16 cellular contexts compared by ENCODE assay signal in genomic region chr16:26614102-26614864, GRCh38.
A peak's percentile ranks its signal among the peaks of the same experiment; 100 is the strongest.
DNase-seq lines count a peak whose midpoint lies in the region; ATAC-seq and TF ChIP-seq lines count a peak whose summit lies in the region.
"Had no signal": no experiment of that assay in that cellular context is flagged by ENCODE, and none has a peak within 500 bp of the region (broad histone marks: within the 10 kb centered on the region; RNA-seq: fewer than 3 reads in every experiment).

No MANE protein-coding gene starts in this region.

- TF ChIP-seq EP300 in suprapubic skin (IDR thresholded peaks at IDR 0.05), result no peak

- peaks cover 19% of the 10 kb centered on the region for H3K27me3 Mint-ChIP-seq in activated naive CD4-positive, alpha-beta T cell treated with anti-CD3 and anti-CD28 coated beads for 36 hours (ENCODE audit: low read depth)
- peaks cover 7% of the 10 kb centered on the region for H3K27me3 Mint-ChIP-seq in T-helper 17 cell
- peaks cover 3% of the 10 kb centered on the region for H3K27me3 Mint-ChIP-seq in endothelial cell (ENCODE audit: unreplicated experiment)
- H3K27me3 Mint-ChIP-seq in progenitor cell of endocrine pancreas, result peaks cover 14% of the 10 kb centered on the region

- ATAC-seq in T-helper 17 cell, result peak; percentile 41
- ATAC-seq in stimulated activated effector memory CD8-positive, alpha-beta T cell treated with anti-CD3 and anti-CD28 coated beads, Interleukin-12 subunit alpha, Interleukin-12 subunit beta, amount 100 ng/mL, for 72 hours, result peak; percentile 45
- ATAC-seq: gastrocnemius medialis; stimulated activated naive B cell treated with anti-CD40 and anti-IgM and Interleukin-4, amounts not matched to agents 10 μg/mL and 1 μg/mL and 100 μg/mL, for 72 hours had no signal

- TF ChIP-seq POLR2A in suprapubic skin (IDR thresholded peaks at IDR 0.05), result no peak

- no peaks in the 10 kb centered on the region for H3K9me3 ChIP-seq in T-helper 17 cell (ENCODE audit: control insufficient read depth, low read length, poor library complexity, severe bottlenecking)
- H3K9me3 ChIP-seq in suprapubic skin, result no peaks in the 10 kb centered on the region
- H3K9me3 ChIP-seq: gastrocnemius medialis, transverse colon had no signal

- no peak overlapping the region for H3K4me3 ChIP-seq in suprapubic skin
- H3K4me3 ChIP-seq: gastrocnemius medialis, transverse colon had no signal

- 49% methylated on average over 10 of the region's 11 CpGs for WGBS in suprapubic skin

- no peaks in the 10 kb centered on the region for H3K27me3 ChIP-seq in suprapubic skin
- H3K27me3 ChIP-seq: gastrocnemius medialis, transverse colon had no signal

- DNase-seq in activated naive CD4-positive, alpha-beta T cell treated with anti-CD3 and anti-CD28 coated beads for 36 hours, result no peak
- no peak for DNase-seq in activated naive CD4-positive, alpha-beta T cell (lab: John Stamatoyannopoulos, UW)
- no peak for DNase-seq in T-helper 17 cell
- DNase-seq in endothelial cell (ENCODE audit: low spot score), result peak; percentile 15
- DNase-seq in stimulated activated effector memory CD8-positive, alpha-beta T cell treated with anti-CD3 and anti-CD28 coated beads, Interleukin-12 subunit alpha, Interleukin-12 subunit beta, amount 100 ng/mL, for 72 hours (ENCODE audit: low spot score in 2 of 2), result no peak
- no peak for DNase-seq in progenitor cell of endocrine pancreas (ENCODE audit: low spot score, unreplicated experiment)
- no peak for DNase-seq in suprapubic skin (ENCODE audit: low spot score in 2 of 2)
- DNase-seq in cortex of kidney (lab: John Stamatoyannopoulos, UW), result no peak
- DNase-seq: activated gamma-delta T cell treated with Interleukin-2 at 50 U/mL for 16 hours; gastrocnemius medialis; NCI-H1436; RPMI8226; stimulated activated naive B cell treated with anti-CD40 and anti-IgM and Interleukin-4, amounts not matched to agents 10 μg/mL and 1 μg/mL and 100 μg/mL, for 72 hours; transverse colon had no signal

- peak overlapping the region; percentile 11 for H3K4me3 Mint-ChIP-seq in activated naive CD4-positive, alpha-beta T cell treated with anti-CD3 and anti-CD28 coated beads for 36 hours
- H3K4me3 Mint-ChIP-seq in T-helper 17 cell, result peak overlapping the region; percentile 63
- H3K4me3 Mint-ChIP-seq in endothelial cell (ENCODE audit: unreplicated experiment), result peak overlapping the region; percentile 52
- peak overlapping the region; percentile 20 for H3K4me3 Mint-ChIP-seq in stimulated activated effector memory CD8-positive, alpha-beta T cell treated with anti-CD3 and anti-CD28 coated beads, Interleukin-12 subunit alpha, Interleukin-12 subunit beta, amount 100 ng/mL, for 72 hours
- H3K4me3 Mint-ChIP-seq in progenitor cell of endocrine pancreas (ENCODE audit: low read depth), result no peak overlapping the region
- H3K4me3 Mint-ChIP-seq: mesothelial cell of epicardium; stimulated activated naive B cell treated with anti-CD40 and anti-IgM and Interleukin-4, amounts not matched to agents 10 μg/mL and 1 μg/mL and 100 μg/mL, for 72 hours had no signal

- H3K27ac ChIP-seq in suprapubic skin, result no peak overlapping the region
- H3K27ac ChIP-seq: epithelial cell of prostate, gastrocnemius medialis, transverse colon had no signal

- H3K4me1 Mint-ChIP-seq in activated naive CD4-positive, alpha-beta T cell treated with anti-CD3 and anti-CD28 coated beads for 36 hours (ENCODE audit: low read depth), result peaks cover 10% of the 10 kb centered on the region
- H3K4me1 Mint-ChIP-seq in T-helper 17 cell, result no peaks in the 10 kb centered on the region
- H3K4me1 Mint-ChIP-seq in endothelial cell (ENCODE audit: unreplicated experiment), result peaks cover 20% of the 10 kb centered on the region
- H3K4me1 Mint-ChIP-seq in stimulated activated effector memory CD8-positive, alpha-beta T cell treated with anti-CD3 and anti-CD28 coated beads, Interleukin-12 subunit alpha, Interleukin-12 subunit beta, amount 100 ng/mL, for 72 hours, result peaks cover 14% of the 10 kb centered on the region
- no peaks in the 10 kb centered on the region for H3K4me1 Mint-ChIP-seq in progenitor cell of endocrine pancreas (ENCODE audit: low read depth)
- H3K4me1 Mint-ChIP-seq: mesothelial cell of epicardium; stimulated activated naive B cell treated with anti-CD40 and anti-IgM and Interleukin-4, amounts not matched to agents 10 μg/mL and 1 μg/mL and 100 μg/mL, for 72 hours had no signal

- no peaks in the 10 kb centered on the region for H3K36me3 ChIP-seq in suprapubic skin
- H3K36me3 ChIP-seq: gastrocnemius medialis, transverse colon had no signal

- CTCF ChIA-PET in activated naive CD4-positive, alpha-beta T cell treated with anti-CD3 and anti-CD28 coated beads for 36 hours (lab: Charles Lee), result no interaction called here

- H3K4me1 ChIP-seq in suprapubic skin, result no peaks in the 10 kb centered on the region
- H3K4me1 ChIP-seq: gastrocnemius medialis, transverse colon had no signal

- peak overlapping the region; percentile 33 for H3K27ac Mint-ChIP-seq in activated naive CD4-positive, alpha-beta T cell treated with anti-CD3 and anti-CD28 coated beads for 36 hours
- H3K27ac Mint-ChIP-seq in T-helper 17 cell (peak overlapping the region; percentile 65), endothelial cell (ENCODE audit: unreplicated experiment) (peak overlapping the region; percentile 72), progenitor cell of endocrine pancreas (no peak overlapping the region)
- H3K27ac Mint-ChIP-seq in stimulated activated effector memory CD8-positive, alpha-beta T cell treated with anti-CD3 and anti-CD28 coated beads, Interleukin-12 subunit alpha, Interleukin-12 subunit beta, amount 100 ng/mL, for 72 hours, result peak overlapping the region; percentile 76
- H3K27ac Mint-ChIP-seq: mesothelial cell of epicardium; stimulated activated naive B cell treated with anti-CD40 and anti-IgM and Interleukin-4, amounts not matched to agents 10 μg/mL and 1 μg/mL and 100 μg/mL, for 72 hours had no signal

- H3K36me3 Mint-ChIP-seq in activated naive CD4-positive, alpha-beta T cell treated with anti-CD3 and anti-CD28 coated beads for 36 hours (ENCODE audit: low read depth), result no peaks in the 10 kb centered on the region
- H3K36me3 Mint-ChIP-seq in T-helper 17 cell (ENCODE audit: low read depth), result no peaks in the 10 kb centered on the region
- no peaks in the 10 kb centered on the region for H3K36me3 Mint-ChIP-seq in endothelial cell (ENCODE audit: low read depth, unreplicated experiment)
- H3K36me3 Mint-ChIP-seq in stimulated activated effector memory CD8-positive, alpha-beta T cell treated with anti-CD3 and anti-CD28 coated beads, Interleukin-12 subunit alpha, Interleukin-12 subunit beta, amount 100 ng/mL, for 72 hours, result no peaks in the 10 kb centered on the region
- no peaks in the 10 kb centered on the region for H3K36me3 Mint-ChIP-seq in progenitor cell of endocrine pancreas (ENCODE audit: insufficient read depth)
- H3K36me3 Mint-ChIP-seq: mesothelial cell of epicardium; stimulated activated naive B cell treated with anti-CD40 and anti-IgM and Interleukin-4, amounts not matched to agents 10 μg/mL and 1 μg/mL and 100 μg/mL, for 72 hours had no signal

- intact Hi-C loops in activated naive CD4-positive, alpha-beta T cell treated with anti-CD3 and anti-CD28 coated beads for 36 hours (cut with micrococcal nuclease), result loop anchor here (2.0 kb wide), 1 partner anchor 13 kb away; no protein-coding TSS in a partner anchor

- no peak for TF ChIP-seq CTCF in endothelial cell (IDR thresholded peaks at IDR 0.05; ENCODE audit: unreplicated experiment)
- no peak for TF ChIP-seq CTCF in progenitor cell of endocrine pancreas (IDR thresholded peaks at IDR 0.05; ENCODE audit: unreplicated experiment)
- TF ChIP-seq CTCF in suprapubic skin (IDR thresholded peaks at IDR 0.05), result no peak

- peaks cover 2% of the 10 kb centered on the region for H3K9me3 Mint-ChIP-seq in activated naive CD4-positive, alpha-beta T cell treated with anti-CD3 and anti-CD28 coated beads for 36 hours
- peaks cover 5% of the 10 kb centered on the region for H3K9me3 Mint-ChIP-seq in endothelial cell (ENCODE audit: unreplicated experiment)
- H3K9me3 Mint-ChIP-seq in stimulated activated effector memory CD8-positive, alpha-beta T cell treated with anti-CD3 and anti-CD28 coated beads, Interleukin-12 subunit alpha, Interleukin-12 subunit beta, amount 100 ng/mL, for 72 hours, result peaks cover 2% of the 10 kb centered on the region
- H3K9me3 Mint-ChIP-seq in progenitor cell of endocrine pancreas (ENCODE audit: low read depth), result peaks cover 9% of the 10 kb centered on the region
